11 cellular contexts compared by ENCODE assay signal in genomic region chr10:44976352-44977198, GRCh38. TPM values are rescaled to one million over a fixed set of nuclear protein-coding genes. Genes with fewer than 3 reads are reported as not detected.
A peak's percentile ranks its signal among the peaks of the same experiment; 100 is the strongest.
DNase-seq lines count a peak whose midpoint lies in the region; FAIRE-seq and TF ChIP-seq lines count a peak whose summit lies in the region.
"Had no signal": no experiment of that assay in that cellular context is flagged by ENCODE, and none has a peak within 500 bp of the region (broad histone marks: within the 10 kb centered on the region; RNA-seq: fewer than 3 reads in every experiment).

No MANE protein-coding gene starts in this region.

- TF ChIP-seq EP300 in H1 (IDR thresholded peaks at IDR 0.05; ENCODE audit: borderline replicate concordance in 1 of 2, low read depth in 2 of 2, low read length in 2 of 2), result no peak

- no peaks in the 10 kb centered on the region for H3K36me3 ChIP-seq in PC-9 (ENCODE audit: low read depth)
- H3K36me3 ChIP-seq in H1 (ENCODE audit: control insufficient read depth in 2 of 4, insufficient read depth in 4 of 4, low read length in 3 of 4), result no peaks in the 10 kb centered on the region; a peak in 2 of 8 replicates
- H3K36me3 ChIP-seq in mucosa of rectum (ENCODE audit: control insufficient read depth in 2 of 2, insufficient read depth in 2 of 2, low read length in 2 of 2), result peaks cover 2 to 6% of the 10 kb centered on the region in 2 donors
- no peaks in the 10 kb centered on the region for H3K36me3 ChIP-seq in testis (ENCODE audit: low read depth, missing control alignments)

- H3K14ac ChIP-seq in H1 (ENCODE audit: insufficient read length), result no peak overlapping the region

- H3K56ac ChIP-seq in H1 (replicated peaks; ENCODE audit: insufficient read length, low read depth, low read length), result no peak overlapping the region

- intact Hi-C loops in PC-9 (cut with micrococcal nuclease; ENCODE audit: unreplicated experiment) (loop anchor here (5.0 kb wide), 2 partner anchors 401 to 1114 kb away; no protein-coding TSS in a partner anchor), testis (cut with DNase I; ENCODE audit: low total_unique reads) (loop anchor here (5.0 kb wide), 1 partner anchor 44 kb away; no protein-coding TSS in a partner anchor)

- H4K91ac ChIP-seq in H1 (replicated peaks; ENCODE audit: insufficient read length, low read length), result peak overlapping the region; percentile 1

- DNase-seq in PC-9 (no peak), H1 (ENCODE audit: low read depth in 1 of 2, low spot score in 2 of 2) (no peak), testis (no peak), ACHN (no peak), NCI-H510A treated with DMSO at 0.1 percent for 48 hours (lab: John Stamatoyannopoulos, UW) (no peak), KBM-7 (no peak), RPMI8226 (no peak)
- DNase-seq: effector memory CD4-positive, alpha-beta T cell; NCI-H2171 treated with DMSO at 0.1 percent for 48 hours had no signal

- peaks cover 24% of the 10 kb centered on the region; the same call in 1 of the 2 replicates for H3F3A ChIP-seq in PC-9 (ENCODE audit: insufficient read depth, low read depth)

- peaks cover 9% of the 10 kb centered on the region for H4K20me1 ChIP-seq in PC-9 (ENCODE audit: insufficient read depth)
- H4K20me1 ChIP-seq in H1 (replicated peaks in 1 of 2; ENCODE audit: control insufficient read depth in 1 of 2, insufficient read depth in 2 of 2, low read length in 2 of 2), result no peaks in the 10 kb centered on the region

- H2BK20ac ChIP-seq in H1 (ENCODE audit: low read length), result no peak overlapping the region

- no peak for FAIRE-seq in H1 (lab: Jason Lieb, UNC)
- FAIRE-seq: keratinocyte had no signal

- H2BK15ac ChIP-seq in H1 (ENCODE audit: low read length), result peak overlapping the region; percentile 20; the same call in 1 of the 2 replicates

- no peak for TF ChIP-seq RAD21 in H1 (IDR thresholded peaks at IDR 0.05 in 1 of 2, conservative IDR thresholded peaks at IDR 0.05 in 1 of 2; ENCODE audit: low read depth in 2 of 2, low read length in 2 of 2)

- H3K9me3 ChIP-seq in PC-9 (ENCODE audit: insufficient read depth, low read depth) (no peaks in the 10 kb centered on the region), H1 (ENCODE audit: insufficient read depth in 2 of 2, low read depth in 1 of 2, low read length in 1 of 2) (no peaks in the 10 kb centered on the region), mucosa of rectum (ENCODE audit: control insufficient read depth in 2 of 2, low read length in 2 of 2) (no peaks in the 10 kb centered on the region), testis (no peaks in the 10 kb centered on the region)

- peak overlapping the region; percentile 61; the same call in 1 of the 2 replicates for H3K4me3 ChIP-seq in PC-9
- no peak overlapping the region; a peak in 1 of 8 replicates for H3K4me3 ChIP-seq in H1 (ENCODE audit: extremely low read depth in 1 of 4, insufficient read depth in 2 of 4, low read depth in 3 of 4, low read length in 4 of 4)
- H3K4me3 ChIP-seq in mucosa of rectum (ENCODE audit: low read length in 2 of 2), result peak overlapping the region; percentile 67 to 68
- H3K4me3 ChIP-seq in testis, result peak overlapping the region in 1 of 2 donors; percentile 77

- no peak overlapping the region for H2BK120ac ChIP-seq in H1 (replicated peaks; ENCODE audit: low read depth, low read length)

- POLR2A ChIA-PET in PC-9 (lab: Charles Lee; ENCODE audit: unreplicated experiment), result interaction anchor here (0.6 kb wide), 1 partner anchor 43 kb away, joined by 3 read pairs; no protein-coding TSS in a partner anchor
- POLR2A ChIA-PET in H1 (lab: Charles Lee; ENCODE audit: partially characterized antibody), result interaction anchor here (1.1 to 2.3 kb wide), 6 partner anchors 10 to 27 kb away, joined by 4 to 11 read pairs (median 4); no protein-coding TSS in a partner anchor

- H2AFZ ChIP-seq in PC-9, result no peak overlapping the region
- no peak overlapping the region for H2AFZ ChIP-seq in H1 (ENCODE audit: low read length)

- H3K4ac ChIP-seq in H1 (replicated peaks; ENCODE audit: insufficient read length, low read depth, low read length), result no peak overlapping the region

- in situ Hi-C loops in ACHN (cut with HindIII; ENCODE audit: low pct_ligation_motif_present, low pct_unique_long_range_greater_than_20kb, low sequenced_read_pairs) (no loop called here), KBM-7 (cut with MboI; ENCODE audit: low pct_unique_long_range_greater_than_20kb, low sequenced_read_pairs) (no loop called here)

- H3K23ac ChIP-seq in H1 (ENCODE audit: insufficient read length), result no peak overlapping the region

- CTCF ChIA-PET in PC-9 (lab: Charles Lee), result interaction anchor here (1.1 kb wide), 1 partner anchor 19 kb away, joined by 5 read pairs; no protein-coding TSS in a partner anchor
- CTCF ChIA-PET in H1 (lab: Charles Lee; ENCODE audit: partially characterized antibody), result interaction anchor here (0.8 to 2.9 kb wide), 9 partner anchors 10 to 1226 kb away, joined by 3 to 40 read pairs (median 4); no protein-coding TSS in a partner anchor

- no peak for TF ChIP-seq POLR2A in H1 (IDR thresholded peaks at IDR 0.05; ENCODE audit: control extremely low read depth in 1 of 2, low read depth in 2 of 2, low read length in 2 of 2)
- no peak for TF ChIP-seq POLR2A in testis (IDR thresholded peaks at IDR 0.05)

- peaks cover 11% of the 10 kb centered on the region; the same call in 1 of the 2 replicates for H3K23me2 ChIP-seq in H1 (ENCODE audit: low read depth, low read length)

- H3K9me2 ChIP-seq in PC-9 (ENCODE audit: insufficient read depth), result no peaks in the 10 kb centered on the region

- no peak overlapping the region for H2AK5ac ChIP-seq in H1 (ENCODE audit: low read depth, low read length)

- H2BK12ac ChIP-seq in H1 (ENCODE audit: low read depth, low read length), result no peak overlapping the region

- H3K27ac ChIP-seq in PC-9 (no peak overlapping the region), H1 (ENCODE audit: low read depth, low read length) (no peak overlapping the region), mucosa of rectum (ENCODE audit: low read depth in 2 of 2, low read length in 2 of 2) (peak overlapping the region; percentile 77 to 85), testis (peak overlapping the region; percentile 81 to 88)

- peak overlapping the region; percentile 17; the same call in 1 of the 2 replicates for H3K18ac ChIP-seq in H1 (ENCODE audit: extremely low read depth, low read length)

- peaks cover 22% of the 10 kb centered on the region for H3K79me2 ChIP-seq in PC-9 (ENCODE audit: low read depth)
- H3K79me2 ChIP-seq in H1 (ENCODE audit: control insufficient read depth in 1 of 2, insufficient read depth in 2 of 2, low read length in 2 of 2), result no peaks in the 10 kb centered on the region

- H4K5ac ChIP-seq in H1 (ENCODE audit: insufficient read length, low read depth, low read length), result no peak overlapping the region

- H3K4me2 ChIP-seq in PC-9 (peak overlapping the region; percentile 81), H1 (ENCODE audit: insufficient read depth in 1 of 2, low read depth in 2 of 2, low read length in 2 of 2) (peak overlapping the region in 1 of 2 experiments; percentile 65; a peak in 1 of 4 replicates)

- H3K27me3 ChIP-seq in PC-9 (ENCODE audit: insufficient read depth, low read depth) (no peaks in the 10 kb centered on the region), H1 (replicated peaks in 1 of 4; ENCODE audit: control insufficient read depth in 3 of 4, extremely low read depth in 1 of 4, insufficient read depth in 3 of 4, low read length in 3 of 4) (no peaks in the 10 kb centered on the region), mucosa of rectum (ENCODE audit: control insufficient read depth in 2 of 2, insufficient read depth in 2 of 2, low read length in 2 of 2) (no peaks in the 10 kb centered on the region), testis (no peaks in the 10 kb centered on the region)

- TF ChIP-seq CTCF in PC-9 (conservative IDR thresholded peaks at IDR 0.05) (no peak), H1 (IDR thresholded peaks at IDR 0.05; ENCODE audit: control extremely low read depth in 1 of 3, insufficient read depth in 1 of 3, low read depth in 1 of 3, low read length in 3 of 3) (no peak), testis (IDR thresholded peaks at IDR 0.05) (no peak)

- H3K9ac ChIP-seq in H1 (replicated peaks in 1 of 4; ENCODE audit: extremely low read depth in 1 of 4, low read depth in 3 of 4, low read length in 3 of 4) (no peak overlapping the region), mucosa of rectum (ENCODE audit: low read depth in 1 of 2, low read length in 2 of 2) (peak overlapping the region in 1 of 2 donors; percentile 78)

- H2BK5ac ChIP-seq in H1 (ENCODE audit: low read depth, low read length), result no peak overlapping the region

- H4K8ac ChIP-seq in H1 (ENCODE audit: extremely low read depth, insufficient read depth, low read length), result no peak overlapping the region

- no peaks in the 10 kb centered on the region for H3K79me1 ChIP-seq in H1 (ENCODE audit: low read depth, low read length)

- WGBS in H1 (ENCODE audit: extremely low coverage in 1 of 2, insufficient coverage in 1 of 2, insufficient read length in 1 of 2, insufficient replicate concordance in 2 of 2, low coverage in 1 of 2, low lambda C conversion rate in 2 of 2, missing lambda C conversion rate in 1 of 2), 2 experiments, result 90% methylated on average over 9 of the region's 9 CpGs; no CpG with 5 or more reads in 1 of the 2 experiments
- 77 to 78% methylated on average over 6 to 9 of the region's 9 CpGs for WGBS in testis, 2 donors

- H3K4me1 ChIP-seq in PC-9 (replicated peaks; ENCODE audit: insufficient read depth), result peaks cover 72% of the 10 kb centered on the region
- H3K4me1 ChIP-seq in H1 (replicated peaks in 1 of 4; ENCODE audit: control insufficient read depth in 3 of 4, insufficient read depth in 4 of 4, low read length in 3 of 4), result peaks cover 26 to 62% (median 42%) of the 10 kb centered on the region in 4 experiments
- peaks cover 40 to 58% of the 10 kb centered on the region in 2 donors for H3K4me1 ChIP-seq in mucosa of rectum (ENCODE audit: control insufficient read depth in 2 of 2, insufficient read depth in 2 of 2, low read length in 2 of 2)
- peaks cover 49% of the 10 kb centered on the region for H3K4me1 ChIP-seq in testis

- no TSS peak for BruUV-seq in PC-9 (replicated peaks; lab: Mats Ljungman, UMichigan)

RNA-seq across cellular contexts. Expression of gene DEPP1, which starts 2.0 kb away (rescaled TPM):
- total RNA-seq in PC-9 (2021) (13.2 and 15.1 TPM in 2 replicates), testis (10 to 100 TPM; 33.1 to 84.9 TPM)
- total RNA-seq in H1 (2021; fragmentation: NEBNext Ultra II Directional; extraction: Animal tissue kit (Norgen Biotek cat#: 25700)), result 0.67 and 0.80 TPM in 2 replicates
- polyA plus RNA-seq in H1 (2011; rRNA removed) (4.5 and 5.3 TPM in 2 replicates), testis (ENCODE audit: insufficient read depth, low read depth, low replicate concordance) (29.1 TPM)
- 3.6 TPM for polyA plus RNA-seq in H1 (2011; cell fraction: cytosol; rRNA removed)
- polyA plus RNA-seq in H1 (2011; cell fraction: nucleus; rRNA removed), result 6.4 TPM
- polyA plus RNA-seq in H1 (2012, experiment 1 of 2), result 1.5 to 2.8 TPM (median 2.0 TPM) in 4 replicates
- 1.9 TPM for polyA plus RNA-seq in H1 (2012, experiment 2 of 2)
- polyA plus RNA-seq in H1 (2013, experiment 1 of 2), result 0.14 TPM
- polyA plus RNA-seq in H1 (2013, experiment 2 of 2), result 0.07 TPM
- polyA minus RNA-seq in H1 (2011; rRNA and poly(A)+ RNA removed), result 6.2 and 6.3 TPM in 2 replicates
- polyA minus RNA-seq in H1 (2011; cell fraction: cytosol; rRNA and poly(A)+ RNA removed), result 2.8 TPM
- polyA minus RNA-seq in H1 (2011; cell fraction: nucleus; rRNA and poly(A)+ RNA removed), result 6.5 TPM

RNA-seq across cellular contexts. Expression of gene RASSF4, which starts 17.0 kb away (rescaled TPM):
- total RNA-seq in PC-9 (2021) (6.5 and 7.6 TPM in 2 replicates), testis (10 to 100 TPM; 53.1 to 68.1 TPM)
- 12.3 and 14.5 TPM in 2 replicates for total RNA-seq in H1 (2021; fragmentation: NEBNext Ultra II Directional; extraction: Animal tissue kit (Norgen Biotek cat#: 25700))
- polyA plus RNA-seq in H1 (2011; rRNA removed) (14.3 and 16.1 TPM in 2 replicates), testis (ENCODE audit: insufficient read depth, low read depth, low replicate concordance) (28.2 TPM)
- 17.1 TPM for polyA plus RNA-seq in H1 (2011; cell fraction: cytosol; rRNA removed)
- polyA plus RNA-seq in H1 (2011; cell fraction: nucleus; rRNA removed), result 36.6 TPM
- polyA plus RNA-seq in H1 (2012, experiment 1 of 2), result 7.0 to 11.7 TPM (median 8.8 TPM) in 4 replicates
- 5.5 TPM for polyA plus RNA-seq in H1 (2012, experiment 2 of 2)
- polyA plus RNA-seq in H1 (2013, experiment 1 of 2), result 7.2 TPM
- 6.4 TPM for polyA plus RNA-seq in H1 (2013, experiment 2 of 2)
- polyA minus RNA-seq in H1 (2011; rRNA and poly(A)+ RNA removed), result 12.2 and 16.5 TPM in 2 replicates
- polyA minus RNA-seq in H1 (2011; cell fraction: cytosol; rRNA and poly(A)+ RNA removed), result 6.1 TPM
- polyA minus RNA-seq in H1 (2011; cell fraction: nucleus; rRNA and poly(A)+ RNA removed), result 29.0 TPM

RNA-seq across cellular contexts. Expression of gene ZNF22, which starts 24.1 kb away (rescaled TPM):
- 22.4 and 29.9 TPM in 2 replicates for total RNA-seq in PC-9 (2021)
- total RNA-seq in H1 (2021; fragmentation: NEBNext Ultra II Directional; extraction: Animal tissue kit (Norgen Biotek cat#: 25700)), result 42.5 and 45.2 TPM in 2 replicates
- 9.6 and 18.2 TPM in 2 replicates for polyA plus RNA-seq in H1 (2011; rRNA removed)
- 20.3 TPM for polyA plus RNA-seq in H1 (2011; cell fraction: cytosol; rRNA removed)
- 7.0 TPM for polyA plus RNA-seq in H1 (2011; cell fraction: nucleus; rRNA removed)
- 18.8 to 33.6 TPM (median 19.8 TPM) in 4 replicates for polyA plus RNA-seq in H1 (2012, experiment 1 of 2)
- 2.6 TPM for polyA plus RNA-seq in H1 (2012, experiment 2 of 2)
- 40.3 TPM for polyA plus RNA-seq in H1 (2013, experiment 1 of 2)
- 40.4 TPM for polyA plus RNA-seq in H1 (2013, experiment 2 of 2)
- polyA minus RNA-seq in H1 (2011; rRNA and poly(A)+ RNA removed), result 10.3 and 11.8 TPM in 2 replicates
- polyA minus RNA-seq in H1 (2011; cell fraction: cytosol; rRNA and poly(A)+ RNA removed), result 7.1 TPM
- 10.3 TPM for polyA minus RNA-seq in H1 (2011; cell fraction: nucleus; rRNA and poly(A)+ RNA removed)
- 10 to 100 TPM; 12.6 TPM for total RNA-seq in testis
- 12.6 TPM for polyA plus RNA-seq in testis (ENCODE audit: insufficient read depth, low read depth, low replicate concordance)

Comparison
In these comparisons a context has a peak if more than half of its experiments do, and no peak if none do; other contexts are left out.
1. H3K27ac ChIP-seq: peak in mucosa of rectum (2 of 2) and testis (2 of 2); none in PC-9 (single experiment) and H1 (single experiment).
2. H3K4me3 ChIP-seq: peak in PC-9 (single experiment) and mucosa of rectum (2 of 2); none in H1 (0 of 4).